ENCODE assay signal across 8 cellular contexts in the genomic region with DNA sequence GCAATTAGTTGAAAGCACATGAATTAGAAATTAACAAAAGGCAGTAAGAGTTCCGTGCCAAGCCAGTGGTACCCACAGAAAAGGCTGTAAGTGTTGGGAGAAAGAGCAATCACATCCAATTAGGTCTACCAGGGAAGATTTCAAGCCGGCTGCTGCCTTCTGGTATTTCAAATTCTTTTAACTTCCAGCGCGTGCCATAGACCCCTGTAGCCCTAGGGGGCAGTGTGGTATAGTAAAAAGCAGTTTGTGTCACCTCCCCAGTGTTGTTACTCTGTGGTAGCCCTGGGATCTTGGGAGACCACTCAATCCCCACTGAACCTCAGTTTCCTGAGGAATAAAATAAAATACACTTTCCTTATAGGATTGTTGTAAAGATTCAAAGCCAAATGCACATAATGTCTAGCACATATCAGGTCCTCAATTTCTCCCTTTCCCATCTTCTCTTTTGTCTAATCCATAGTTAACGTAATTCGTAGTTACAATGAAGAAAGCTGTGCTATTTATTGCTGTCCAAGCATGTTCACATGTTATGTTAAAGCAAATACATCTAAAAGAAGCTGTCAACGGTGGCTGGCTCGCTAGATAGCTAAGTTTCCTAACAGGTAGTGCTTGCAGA.
DNase-seq lines count a peak whose midpoint lies in the region; ATAC-seq lines count a peak whose summit lies in the region.

No MANE protein-coding gene starts in this region.

- no peak overlapping the region for H3K4me3 Mint-ChIP-seq in stimulated activated naive CD8-positive, alpha-beta T cell treated with anti-CD3 and anti-CD28 coated beads, Interleukin-15, amount 100 ng/mL, for 72 hours

- H3K27me3 Mint-ChIP-seq in stimulated activated naive CD8-positive, alpha-beta T cell treated with anti-CD3 and anti-CD28 coated beads, Interleukin-15, amount 100 ng/mL, for 72 hours, result peaks cover 13% of the 10 kb centered on the region

- ATAC-seq in GM19467 (IDR thresholded peaks at IDR 0.05; ENCODE audit: unreplicated experiment), result peak; percentile 78
- ATAC-seq in stimulated activated naive CD8-positive, alpha-beta T cell treated with anti-CD3 and anti-CD28 coated beads, Interleukin-15, amount 100 ng/mL, for 72 hours, result peak; percentile 58

- H3K9me3 Mint-ChIP-seq in stimulated activated naive CD8-positive, alpha-beta T cell treated with anti-CD3 and anti-CD28 coated beads, Interleukin-15, amount 100 ng/mL, for 72 hours, result no peaks in the 10 kb centered on the region

- no peak overlapping the region for H3K27ac Mint-ChIP-seq in stimulated activated naive CD8-positive, alpha-beta T cell treated with anti-CD3 and anti-CD28 coated beads, Interleukin-15, amount 100 ng/mL, for 72 hours

- H3K4me1 Mint-ChIP-seq in stimulated activated naive CD8-positive, alpha-beta T cell treated with anti-CD3 and anti-CD28 coated beads, Interleukin-15, amount 100 ng/mL, for 72 hours, result no peaks in the 10 kb centered on the region

- peak; percentile 8 for DNase-seq in DMS153 treated with DMSO at 0.1 percent for 48 hours (lab: John Stamatoyannopoulos, UW; ENCODE audit: unreplicated experiment)
- DNase-seq in DMS153 (lab: John Stamatoyannopoulos, UW), result no peak
- peak; percentile 41 for DNase-seq in HT1080 (ENCODE audit: low read depth)
- peak; percentile 49 for DNase-seq in RPMI8226
- DNase-seq in foreskin melanocyte, result peak; percentile 34
- peak; percentile 9 to 10 for DNase-seq in stimulated activated naive CD8-positive, alpha-beta T cell treated with anti-CD3 and anti-CD28 coated beads, Interleukin-15, amount 100 ng/mL, for 72 hours
- DNase-seq in ureter (ENCODE audit: low spot score), result no peak

Comparison
In these comparisons a context has a peak if more than half of its experiments do, and no peak if none do; other contexts are left out.
1. DNase-seq: peak in DMS153 treated with DMSO at 0.1 percent for 48 hours (single experiment), HT1080 (single experiment), RPMI8226 (single experiment), foreskin melanocyte (single experiment) and stimulated activated naive CD8-positive, alpha-beta T cell treated with anti-CD3 and anti-CD28 coated beads, Interleukin-15, amount 100 ng/mL, for 72 hours (2 of 2); none in DMS153 (single experiment) and ureter (single experiment).